ENCODE assay signal across 2 cellular contexts in the genomic region with DNA sequence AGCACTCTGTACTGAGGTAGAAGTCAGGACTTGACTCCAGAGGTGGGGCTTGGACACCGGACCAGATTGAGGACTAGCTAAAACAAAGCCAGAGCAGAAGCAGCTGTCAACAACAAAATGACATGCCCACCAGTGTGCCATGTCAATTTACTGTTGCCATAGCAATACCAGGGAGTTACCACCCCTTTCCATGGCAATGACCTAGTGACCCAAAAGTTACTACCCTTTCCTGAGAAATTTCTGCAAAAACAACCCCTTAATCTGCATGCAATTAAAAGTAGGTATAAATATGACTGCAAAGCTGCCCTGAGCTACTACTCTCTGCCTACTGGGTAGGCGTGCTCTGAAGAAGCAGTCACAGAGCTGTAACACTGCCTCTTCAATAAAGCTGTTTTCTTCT.
TF ChIP-seq lines count a peak whose summit lies in the region.

No MANE protein-coding gene starts in this region.

TF ChIP-seq in GM12878, 131 proteins besides CTCF, POLR2A, EP300 and RAD21:
- TF ChIP-seq BACH1 (IDR thresholded peaks at IDR 0.05; ENCODE audit: borderline replicate concordance) (0 out of 2 replicates have a peak, but pooled peaks have one; percentile 27), ZBED1 (IDR thresholded peaks at IDR 0.05; ENCODE audit: borderline replicate concordance) (no peak), MTA2 (IDR thresholded peaks at IDR 0.05; ENCODE audit: low read depth) (0 out of 2 replicates have a peak, but pooled peaks have one; percentile 20), KAT2A (conservative IDR thresholded peaks at IDR 0.05; ENCODE audit: control insufficient read depth, low read depth, low read length) (no peak), TCF12 (IDR thresholded peaks at IDR 0.05; ENCODE audit: low read depth, low read length) (no peak), BMI1 (IDR thresholded peaks at IDR 0.05; ENCODE audit: borderline replicate concordance) (peak; percentile 65), NFYA (IDR thresholded peaks at IDR 0.05; ENCODE audit: borderline replicate concordance, low read depth, low read length) (no peak), IKZF2 (IDR thresholded peaks at IDR 0.05) (0 out of 4 replicates have a peak, but pooled peaks of 1 of the 2 experiments have one; percentile 22), KLF5 (IDR thresholded peaks at IDR 0.05; ENCODE audit: partially characterized antibody) (no peak), NR2F1 (conservative IDR thresholded peaks at IDR 0.05) (peak; percentile 45; the same call in 1 of the 2 replicates), SREBF1 (IDR thresholded peaks at IDR 0.05; ENCODE audit: low read length) (no peak), NR2C1 (IDR thresholded peaks at IDR 0.05) (no peak)
- TF ChIP-seq, protein P1, sequence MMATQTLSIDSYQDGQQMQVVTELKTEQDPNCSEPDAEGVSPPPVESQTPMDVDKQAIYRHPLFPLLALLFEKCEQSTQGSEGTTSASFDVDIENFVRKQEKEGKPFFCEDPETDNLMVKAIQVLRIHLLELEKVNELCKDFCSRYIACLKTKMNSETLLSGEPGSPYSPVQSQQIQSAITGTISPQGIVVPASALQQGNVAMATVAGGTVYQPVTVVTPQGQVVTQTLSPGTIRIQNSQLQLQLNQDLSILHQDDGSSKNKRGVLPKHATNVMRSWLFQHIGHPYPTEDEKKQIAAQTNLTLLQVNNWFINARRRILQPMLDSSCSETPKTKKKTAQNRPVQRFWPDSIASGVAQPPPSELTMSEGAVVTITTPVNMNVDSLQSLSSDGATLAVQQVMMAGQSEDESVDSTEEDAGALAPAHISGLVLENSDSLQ (IDR thresholded peaks at IDR 0.05), result peak; percentile 91
- TF ChIP-seq, protein P2, sequence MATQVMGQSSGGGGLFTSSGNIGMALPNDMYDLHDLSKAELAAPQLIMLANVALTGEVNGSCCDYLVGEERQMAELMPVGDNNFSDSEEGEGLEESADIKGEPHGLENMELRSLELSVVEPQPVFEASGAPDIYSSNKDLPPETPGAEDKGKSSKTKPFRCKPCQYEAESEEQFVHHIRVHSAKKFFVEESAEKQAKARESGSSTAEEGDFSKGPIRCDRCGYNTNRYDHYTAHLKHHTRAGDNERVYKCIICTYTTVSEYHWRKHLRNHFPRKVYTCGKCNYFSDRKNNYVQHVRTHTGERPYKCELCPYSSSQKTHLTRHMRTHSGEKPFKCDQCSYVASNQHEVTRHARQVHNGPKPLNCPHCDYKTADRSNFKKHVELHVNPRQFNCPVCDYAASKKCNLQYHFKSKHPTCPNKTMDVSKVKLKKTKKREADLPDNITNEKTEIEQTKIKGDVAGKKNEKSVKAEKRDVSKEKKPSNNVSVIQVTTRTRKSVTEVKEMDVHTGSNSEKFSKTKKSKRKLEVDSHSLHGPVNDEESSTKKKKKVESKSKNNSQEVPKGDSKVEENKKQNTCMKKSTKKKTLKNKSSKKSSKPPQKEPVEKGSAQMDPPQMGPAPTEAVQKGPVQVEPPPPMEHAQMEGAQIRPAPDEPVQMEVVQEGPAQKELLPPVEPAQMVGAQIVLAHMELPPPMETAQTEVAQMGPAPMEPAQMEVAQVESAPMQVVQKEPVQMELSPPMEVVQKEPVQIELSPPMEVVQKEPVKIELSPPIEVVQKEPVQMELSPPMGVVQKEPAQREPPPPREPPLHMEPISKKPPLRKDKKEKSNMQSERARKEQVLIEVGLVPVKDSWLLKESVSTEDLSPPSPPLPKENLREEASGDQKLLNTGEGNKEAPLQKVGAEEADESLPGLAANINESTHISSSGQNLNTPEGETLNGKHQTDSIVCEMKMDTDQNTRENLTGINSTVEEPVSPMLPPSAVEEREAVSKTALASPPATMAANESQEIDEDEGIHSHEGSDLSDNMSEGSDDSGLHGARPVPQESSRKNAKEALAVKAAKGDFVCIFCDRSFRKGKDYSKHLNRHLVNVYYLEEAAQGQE (IDR thresholded peaks at IDR 0.05; ENCODE audit: low read depth, low read length), result no peak
- TF ChIP-seq, protein P3, sequence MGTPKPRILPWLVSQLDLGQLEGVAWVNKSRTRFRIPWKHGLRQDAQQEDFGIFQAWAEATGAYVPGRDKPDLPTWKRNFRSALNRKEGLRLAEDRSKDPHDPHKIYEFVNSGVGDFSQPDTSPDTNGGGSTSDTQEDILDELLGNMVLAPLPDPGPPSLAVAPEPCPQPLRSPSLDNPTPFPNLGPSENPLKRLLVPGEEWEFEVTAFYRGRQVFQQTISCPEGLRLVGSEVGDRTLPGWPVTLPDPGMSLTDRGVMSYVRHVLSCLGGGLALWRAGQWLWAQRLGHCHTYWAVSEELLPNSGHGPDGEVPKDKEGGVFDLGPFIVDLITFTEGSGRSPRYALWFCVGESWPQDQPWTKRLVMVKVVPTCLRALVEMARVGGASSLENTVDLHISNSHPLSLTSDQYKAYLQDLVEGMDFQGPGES (IDR thresholded peaks at IDR 0.05), result no peak

TF ChIP-seq in HepG2, 621 proteins besides CTCF, POLR2A, EP300 and RAD21:
- TF ChIP-seq, protein P4, sequence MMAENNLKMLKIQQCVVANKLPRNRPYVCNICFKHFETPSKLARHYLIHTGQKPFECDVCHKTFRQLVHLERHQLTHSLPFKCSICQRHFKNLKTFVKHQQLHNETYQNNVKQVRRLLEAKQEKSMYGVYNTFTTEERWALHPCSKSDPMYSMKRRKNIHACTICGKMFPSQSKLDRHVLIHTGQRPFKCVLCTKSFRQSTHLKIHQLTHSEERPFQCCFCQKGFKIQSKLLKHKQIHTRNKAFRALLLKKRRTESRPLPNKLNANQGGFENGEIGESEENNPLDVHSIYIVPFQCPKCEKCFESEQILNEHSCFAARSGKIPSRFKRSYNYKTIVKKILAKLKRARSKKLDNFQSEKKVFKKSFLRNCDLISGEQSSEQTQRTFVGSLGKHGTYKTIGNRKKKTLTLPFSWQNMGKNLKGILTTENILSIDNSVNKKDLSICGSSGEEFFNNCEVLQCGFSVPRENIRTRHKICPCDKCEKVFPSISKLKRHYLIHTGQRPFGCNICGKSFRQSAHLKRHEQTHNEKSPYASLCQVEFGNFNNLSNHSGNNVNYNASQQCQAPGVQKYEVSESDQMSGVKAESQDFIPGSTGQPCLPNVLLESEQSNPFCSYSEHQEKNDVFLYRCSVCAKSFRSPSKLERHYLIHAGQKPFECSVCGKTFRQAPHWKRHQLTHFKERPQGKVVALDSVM (CRISPR knock-in tag; IDR thresholded peaks at IDR 0.05), result no peak
- TF ChIP-seq POLR2AphosphoS5 (IDR thresholded peaks at IDR 0.05; ENCODE audit: low read depth, low read length) (no peak), FLYWCH1 (CRISPR knock-in tag; IDR thresholded peaks at IDR 0.05) (no peak), ZNF761 (CRISPR knock-in tag; conservative IDR thresholded peaks at IDR 0.05) (no peak), ESRRA (CRISPR knock-in tag; IDR thresholded peaks at IDR 0.05; ENCODE audit: low read depth) (no peak), CCDC6 (CRISPR knock-in tag; IDR thresholded peaks at IDR 0.05) (no peak), ZNF878 (CRISPR knock-in tag; IDR thresholded peaks at IDR 0.05) (no peak), ZNF235 (CRISPR knock-in tag; IDR thresholded peaks at IDR 0.05; ENCODE audit: borderline replicate concordance) (no peak), ZNF253 (CRISPR knock-in tag; IDR thresholded peaks at IDR 0.05; ENCODE audit: borderline replicate concordance) (no peak), RFXAP (CRISPR knock-in tag; IDR thresholded peaks at IDR 0.05; ENCODE audit: borderline replicate concordance) (no peak), ZNF446 (CRISPR knock-in tag; IDR thresholded peaks at IDR 0.05) (no peak), SIX4 (CRISPR knock-in tag; IDR thresholded peaks at IDR 0.05) (no peak), MEIS1 (CRISPR knock-in tag; IDR thresholded peaks at IDR 0.05; ENCODE audit: borderline replicate concordance) (no peak)
- TF ChIP-seq, protein P5, sequence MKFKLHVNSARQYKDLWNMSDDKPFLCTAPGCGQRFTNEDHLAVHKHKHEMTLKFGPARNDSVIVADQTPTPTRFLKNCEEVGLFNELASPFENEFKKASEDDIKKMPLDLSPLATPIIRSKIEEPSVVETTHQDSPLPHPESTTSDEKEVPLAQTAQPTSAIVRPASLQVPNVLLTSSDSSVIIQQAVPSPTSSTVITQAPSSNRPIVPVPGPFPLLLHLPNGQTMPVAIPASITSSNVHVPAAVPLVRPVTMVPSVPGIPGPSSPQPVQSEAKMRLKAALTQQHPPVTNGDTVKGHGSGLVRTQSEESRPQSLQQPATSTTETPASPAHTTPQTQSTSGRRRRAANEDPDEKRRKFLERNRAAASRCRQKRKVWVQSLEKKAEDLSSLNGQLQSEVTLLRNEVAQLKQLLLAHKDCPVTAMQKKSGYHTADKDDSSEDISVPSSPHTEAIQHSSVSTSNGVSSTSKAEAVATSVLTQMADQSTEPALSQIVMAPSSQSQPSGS (CRISPR knock-in tag; IDR thresholded peaks at IDR 0.05), result no peak
TF ChIP-seq in HepG2: peak in this region for 0.
